ENCODE assay signal across 1 cellular context in genomic region chr9:130220351-130220750, GRCh38.
TF ChIP-seq lines count a peak whose summit lies in the region.

No MANE protein-coding gene starts in this region.

TF ChIP-seq in HepG2, 621 proteins besides CTCF, POLR2A, EP300 and RAD21 (continued from another document):
- TF ChIP-seq ZGPAT (CRISPR knock-in tag; IDR thresholded peaks at IDR 0.05) (no peak), ZNF512 (CRISPR knock-in tag; IDR thresholded peaks at IDR 0.05) (no peak), ZSCAN25 (CRISPR knock-in tag; IDR thresholded peaks at IDR 0.05) (no peak), ARID2 (CRISPR knock-in tag; IDR thresholded peaks at IDR 0.05; ENCODE audit: borderline replicate concordance) (no peak), POGK (CRISPR knock-in tag; conservative IDR thresholded peaks at IDR 0.05) (no peak), ZNF274 (CRISPR knock-in tag; IDR thresholded peaks at IDR 0.05) (no peak), ZNF598 (CRISPR knock-in tag; IDR thresholded peaks at IDR 0.05; ENCODE audit: borderline replicate concordance) (no peak), ZNF605 (CRISPR knock-in tag; IDR thresholded peaks at IDR 0.05) (no peak), TMF1 (CRISPR knock-in tag; IDR thresholded peaks at IDR 0.05; ENCODE audit: low read depth) (no peak), PRDM10 (CRISPR knock-in tag; IDR thresholded peaks at IDR 0.05; ENCODE audit: low read depth) (no peak), SRF (IDR thresholded peaks at IDR 0.05; ENCODE audit: low read depth, low read length) (no peak), ZBTB21 (CRISPR knock-in tag; IDR thresholded peaks at IDR 0.05) (no peak)
